Comparison of ENCODE assay signal across 8 cellular contexts in the genomic region with DNA sequence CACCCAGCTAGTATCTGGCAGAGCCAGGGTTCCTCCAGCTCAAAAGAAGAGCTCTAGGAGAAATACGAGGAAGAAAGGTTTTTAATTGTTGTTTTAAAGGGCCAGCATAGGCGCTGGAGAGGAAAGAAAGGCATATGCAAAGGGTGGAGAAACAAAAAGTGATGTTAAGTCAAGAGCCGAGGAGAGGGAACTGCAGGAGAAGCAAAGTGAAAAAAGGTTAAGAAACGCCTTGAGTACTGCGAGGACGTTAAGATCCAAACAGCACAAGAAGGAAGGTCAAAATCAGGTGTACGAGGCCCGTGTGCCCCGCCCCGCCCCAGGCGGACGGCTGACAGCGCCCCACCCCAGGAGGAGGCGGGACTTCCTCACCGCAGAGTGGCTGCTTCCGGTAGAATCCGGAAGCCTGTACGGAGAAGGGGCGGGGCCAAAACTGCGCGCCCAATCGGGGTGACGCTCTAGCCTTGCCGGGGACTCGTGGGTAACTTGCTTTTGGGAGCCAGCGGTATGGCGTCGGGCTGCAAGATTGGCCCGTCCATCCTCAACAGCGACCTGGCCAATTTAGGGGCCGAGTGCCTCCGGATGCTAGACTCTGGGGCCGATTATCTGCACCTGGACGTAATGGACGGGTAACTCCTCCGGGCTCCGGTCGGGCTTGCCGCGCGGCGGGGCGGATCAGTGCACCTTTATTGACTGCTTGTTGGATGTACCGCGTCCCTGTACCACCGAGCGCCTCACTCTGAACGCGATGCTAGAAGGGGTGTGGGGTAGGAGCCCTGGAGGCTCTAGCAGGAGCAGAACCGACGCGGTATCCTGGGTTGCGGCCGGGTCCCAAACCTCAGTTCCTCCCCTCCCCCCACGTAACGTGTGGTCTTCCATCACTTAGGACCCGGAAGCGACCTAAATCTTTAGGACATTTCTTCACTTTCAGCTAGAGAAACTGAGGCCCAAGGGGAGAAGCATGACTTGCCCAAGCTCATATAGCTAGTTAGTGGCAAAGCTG. TPM values are rescaled to one million over a fixed set of nuclear protein-coding genes. Genes with fewer than 3 reads are reported as not detected.
DNase-seq lines count a peak whose midpoint lies in the region; ATAC-seq, FAIRE-seq and TF ChIP-seq lines count a peak whose summit lies in the region.

A gene (plus strand): TSS at position 481 of the 1,000 bp plus-strand sequence. CDS start 24 bp downstream, at position 505.

- H3K9ac ChIP-seq in Loucy (ENCODE audit: low read depth, low read length, poor library complexity, severe bottlenecking) = peak within 1 kb of the TSS; percentile 83

- no peaks in the 10 kb centered on the region for H3F3A ChIP-seq in Loucy (ENCODE audit: low read depth)

- H4K20me1 ChIP-seq in Loucy (ENCODE audit: insufficient read depth, low read length, poor library complexity, severe bottlenecking) = peaks cover 47% of the 10 kb centered on the region

- H3K36me3 ChIP-seq in Loucy (ENCODE audit: insufficient read depth, low read length) = no peaks in the 10 kb centered on the region

- H3K4me2 ChIP-seq in Loucy (ENCODE audit: low read depth, low read length, poor library complexity, severe bottlenecking) = peak within 1 kb of the TSS; percentile 91

- H3K4me1 ChIP-seq in Loucy (ENCODE audit: insufficient read depth, low read length, poor library complexity, severe bottlenecking) = peaks cover 42% of the 10 kb centered on the region

- H3K9me2 ChIP-seq in Loucy (replicated peaks; ENCODE audit: low read depth, low read length) = no peaks in the 10 kb centered on the region

- H3K36me3 Mint-ChIP-seq in natural killer cell = peaks cover 7% of the 10 kb centered on the region

- no peaks in the 10 kb centered on the region for H3K9me3 ChIP-seq in Loucy (ENCODE audit: insufficient read depth, low read depth, low read length)

- peak within 1 kb of the TSS; percentile 84 for H3K4me3 Mint-ChIP-seq in natural killer cell

- peaks cover 64% of the 10 kb centered on the region in 2 donors for H3K4me1 Mint-ChIP-seq in natural killer cell

- peak within 1 kb of the TSS; percentile 95 for H2AFZ ChIP-seq in Loucy (ENCODE audit: low read length)

- FAIRE-seq in H54 (lab: Jason Lieb, UNC) = peak; percentile 91

- peak within 1 kb of the TSS; percentile 87 for H3K4me3 ChIP-seq in Loucy (ENCODE audit: low read length, poor library complexity, severe bottlenecking)

- intact Hi-C loops in natural killer cell (cut with micrococcal nuclease) = loop anchor here (1.0 kb wide), 1 partner anchor 169 kb away; a partner anchor contains a TSS

- peak; percentile 98 to 99 (median 99) for ATAC-seq in natural killer cell

- no peaks in the 10 kb centered on the region for H3K9me3 Mint-ChIP-seq in natural killer cell

- H3K27ac Mint-ChIP-seq in natural killer cell = peak within 1 kb of the TSS; percentile 77 to 87

- H3K27me3 ChIP-seq in Loucy (ENCODE audit: insufficient read depth, low read length, poor library complexity, severe bottlenecking) = no peaks in the 10 kb centered on the region

- no peak for TF ChIP-seq CTCF in Loucy (conservative IDR thresholded peaks at IDR 0.05; ENCODE audit: low read length)
- no peak for TF ChIP-seq CTCF in natural killer cell (IDR thresholded peaks at IDR 0.05)

- peaks cover 50% of the 10 kb centered on the region for H3K79me2 ChIP-seq in Loucy (ENCODE audit: insufficient read depth, low read length)

- H3K27me3 Mint-ChIP-seq in natural killer cell (ENCODE audit: low read depth in 2 of 2) = no peaks in the 10 kb centered on the region

- TF ChIP-seq POLR2A in H54 (IDR thresholded peaks at IDR 0.05; ENCODE audit: low read depth, low read length) = 0 out of 2 replicates have a peak, but pooled peaks have one; percentile 52
- peak; percentile 92 for TF ChIP-seq POLR2A in Raji (IDR thresholded peaks at IDR 0.05; ENCODE audit: insufficient read depth, low read depth, low read length)

- peak; percentile 94 for DNase-seq in EL
- DNase-seq in H54 (ENCODE audit: insufficient read length, low spot score) = peak; percentile 77
- peak; percentile 96 for DNase-seq in activated T-helper 9 cell treated with anti-CD3 and anti-CD28 coated beads, Interleukin-2, amount 50 U/mL, for 16 hours (ENCODE audit: low read depth)
- DNase-seq in fibroblast of peridontal ligament (ENCODE audit: extremely low read depth) = peak; percentile 88
- peak; percentile 97 for DNase-seq in natural killer cell
- DNase-seq in stimulated activated naive CD4-positive, alpha-beta T cell treated with Interleukin-2 at 50 U/mL for 16 hours (lab: John Stamatoyannopoulos, UW) = peak; percentile 95

RNA-seq across cellular contexts. Expression of the gene that starts here (rescaled TPM):
- total RNA-seq in natural killer cell = 10 to 100 TPM; 36.2 to 57.4 (median 52.4) TPM

Comparison
In these comparisons a context has a peak if more than half of its experiments do, and no peak if none do; other contexts are left out.
1. Peak in every context shown above with its lines: DNase-seq, ATAC-seq and H3K4me3 ChIP-seq.